22 cellular contexts compared by ENCODE assay signal in genomic region chr1:16245476-16246196, GRCh38. TPM values are rescaled to one million over a fixed set of nuclear protein-coding genes. Genes with fewer than 3 reads are reported as not detected.
DNase-seq lines count a peak whose midpoint lies in the region; TF ChIP-seq lines count a peak whose summit lies in the region.
"Had no signal": no experiment of that assay in that cellular context is flagged by ENCODE, and none has a peak within 500 bp of the region (broad histone marks: within the 10 kb centered on the region; RNA-seq: fewer than 3 reads in every experiment).

No MANE protein-coding gene starts in this region.

- H3K9me3 ChIP-seq in Peyer's patch (no peaks in the 10 kb centered on the region), tibial artery (no peaks in the 10 kb centered on the region), MM.1S (replicated peaks; ENCODE audit: insufficient read depth, low read length) (no peaks in the 10 kb centered on the region)
- H3K9me3 ChIP-seq: MG63, SJCRH30 had no signal

- H3K4me3 ChIP-seq in Peyer's patch (no peak overlapping the region), tibial artery (no peak overlapping the region), MM.1S (ENCODE audit: low read length) (no peak overlapping the region)
- H3K4me3 ChIP-seq: GM23338, MG63, SJCRH30 had no signal

- H3K36me3 ChIP-seq in Peyer's patch (peaks cover 0 to 11% (median 0%) of the 10 kb centered on the region in 3 donors), tibial artery (peaks cover 4 to 12% (median 7%) of the 10 kb centered on the region in 3 donors), MM.1S (replicated peaks; ENCODE audit: insufficient read depth, low read length) (no peaks in the 10 kb centered on the region)
- H3K36me3 ChIP-seq: SJCRH30 had no signal

- no peak overlapping the region for H3K4me2 ChIP-seq in MM.1S (ENCODE audit: low read depth, low read length)
- H3K4me2 ChIP-seq: GM23338 had no signal

- no peak for TF ChIP-seq POLR2A in Peyer's patch (IDR thresholded peaks at IDR 0.05)

- no peak for TF ChIP-seq CTCF in Peyer's patch (IDR thresholded peaks at IDR 0.05)
- no peak for TF ChIP-seq CTCF in RWPE1 (conservative IDR thresholded peaks at IDR 0.05; ENCODE audit: low read depth)
- TF ChIP-seq CTCF in endothelial cell (IDR thresholded peaks at IDR 0.05; ENCODE audit: unreplicated experiment), result no peak
- TF ChIP-seq CTCF in tibial artery (IDR thresholded peaks at IDR 0.05), result no peak
- TF ChIP-seq CTCF in MM.1S (IDR thresholded peaks at IDR 0.05; ENCODE audit: low read length), result no peak

- H3K79me2 ChIP-seq in MM.1S (ENCODE audit: low read length), result no peaks in the 10 kb centered on the region

- H3K4me1 ChIP-seq in Peyer's patch, result peaks cover 0 to 34% (median 2%) of the 10 kb centered on the region in 4 donors
- peaks cover 0 to 75% (median 47%) of the 10 kb centered on the region in 4 donors for H3K4me1 ChIP-seq in tibial artery
- H3K4me1 ChIP-seq in MM.1S (ENCODE audit: low read length), result peaks cover 9% of the 10 kb centered on the region

- peak overlapping the region; percentile 61 for H3K27ac Mint-ChIP-seq in endothelial cell (ENCODE audit: unreplicated experiment)
- H3K27ac Mint-ChIP-seq: GM23338, HFFc6 had no signal

- no peak overlapping the region for H3K9ac ChIP-seq in MM.1S (ENCODE audit: low read length)

- no peaks in the 10 kb centered on the region for H3K27me3 ChIP-seq in Peyer's patch
- H3K27me3 ChIP-seq in tibial artery, result no peaks in the 10 kb centered on the region
- no peaks in the 10 kb centered on the region for H3K27me3 ChIP-seq in MM.1S (replicated peaks; ENCODE audit: insufficient read depth, low read length)
- H3K27me3 ChIP-seq: MG63, SJCRH30 had no signal

- H3K27ac ChIP-seq in Peyer's patch (no peak overlapping the region), RWPE1 (peak overlapping the region; percentile 29; the same call in 1 of the 2 replicates), tibial artery (peak overlapping the region; percentile 77 to 83), MM.1S (ENCODE audit: low read length) (no peak overlapping the region)
- H3K27ac ChIP-seq: SJCRH30 had no signal

- peaks cover 5% of the 10 kb centered on the region; the same call in 1 of the 2 replicates for H3F3A ChIP-seq in MM.1S (ENCODE audit: insufficient read depth, low read length)

- H3K9me3 Mint-ChIP-seq in endothelial cell (ENCODE audit: unreplicated experiment), result no peaks in the 10 kb centered on the region
- H3K9me3 Mint-ChIP-seq: CD4-positive, alpha-beta memory T cell; GM23338; H9; HFFc6 had no signal

- H3K9me2 ChIP-seq in MM.1S (replicated peaks; ENCODE audit: insufficient read depth, low read length), result no peaks in the 10 kb centered on the region

- H3K27me3 Mint-ChIP-seq in endothelial cell (ENCODE audit: unreplicated experiment), result peaks cover 5% of the 10 kb centered on the region
- H3K27me3 Mint-ChIP-seq: CD4-positive, alpha-beta memory T cell had no signal

- peaks cover 22% of the 10 kb centered on the region for H3K4me1 Mint-ChIP-seq in endothelial cell (ENCODE audit: unreplicated experiment)

- H3K36me3 Mint-ChIP-seq in endothelial cell (ENCODE audit: low read depth, unreplicated experiment), result peaks cover 7% of the 10 kb centered on the region

- no peak overlapping the region for H3K4me3 Mint-ChIP-seq in endothelial cell (ENCODE audit: unreplicated experiment)
- H3K4me3 Mint-ChIP-seq: CD4-positive, alpha-beta memory T cell; GM23338; H9; HFFc6 had no signal

- POLR2A ChIA-PET in RWPE1 (lab: Yijun Ruan, JAX; ENCODE audit: low non-redundant PET) (interaction anchor here (0.6 kb wide), 1 partner anchor 115 kb away, joined by 5 read pairs; no protein-coding TSS in a partner anchor), HEK293T (lab: Yijun Ruan, JAX) (interaction anchor here (0.8 kb wide), 1 partner anchor 8 kb away, joined by 3 read pairs; the partner anchor contains the start of gene CPLANE2)

- intact Hi-C loops in tibial artery (cut with DNase I; ENCODE audit: low total_unique reads), result loop anchor here (5.0 kb wide), 1 partner anchor 107 kb away; the partner anchor contains the start of gene FBXO42

- no peak overlapping the region for H2AFZ ChIP-seq in MM.1S (ENCODE audit: low read length)
- H2AFZ ChIP-seq: GM23338 had no signal

- H4K20me1 ChIP-seq in MM.1S (ENCODE audit: insufficient read depth, low read length), result no peaks in the 10 kb centered on the region

- DNase-seq in Peyer's patch (peak in 2 of 3 donors; percentile 6 to 36), RWPE1 (ENCODE audit: low spot score) (no peak), endothelial cell (ENCODE audit: low spot score) (no peak), tibial artery (peak in 1 of 2 donors; percentile 57), HEK293T (ENCODE audit: extremely low spot score) (no peak), MM.1S (no peak), OCI-M1 (lab: John Stamatoyannopoulos, UW) (no peak)
- DNase-seq: C1 segment of cervical spinal cord, COR-L47, DMS53, H9, HFFc6, KG1, MG63, NCI-H1417, NCI-H1694, NCI-H2029 treated with DMSO at 0.1 percent for 48 hours, NCI-H446 treated with DMSO at 0.1 percent for 48 hours, NCI-H526, SJCRH30 had no signal

- CTCF ChIA-PET in RWPE1 (lab: Yijun Ruan, JAX) (interaction anchor here (1.4 to 3.4 kb wide), 4 partner anchors 157 to 173 kb away, joined by 7 to 17 read pairs (median 10); partner anchors contain the start of gene FAM131C), HEK293T (lab: Yijun Ruan, JAX) (interaction anchor here (0.7 to 1.1 kb wide), 3 partner anchors 11 to 46 kb away, joined by 4 to 7 read pairs (median 5); no protein-coding TSS in a partner anchor)

TF ChIP-seq in HEK293T, 16 proteins besides CTCF, POLR2A, EP300 and RAD21:
- TF ChIP-seq TARDBP (IDR thresholded peaks at IDR 0.05) (no peak), BHLHE40 (IDR thresholded peaks at IDR 0.05; ENCODE audit: borderline replicate concordance) (no peak)

RNA-seq across cellular contexts. Expression of gene CPLANE2, which starts 8.7 kb away (rescaled TPM):
- total RNA-seq in Peyer's patch (1 to 10 TPM in 3 of 4 donors, not detected in 1; 1.2 to 6.6 (median 3.4) TPM), endothelial cell (ENCODE audit: unreplicated experiment) (3.6 TPM)

RNA-seq across cellular contexts. Expression of gene ARHGEF19, which starts 33.2 kb away (rescaled TPM):
- total RNA-seq in Peyer's patch, result 10 to 100 TPM in 1 of 4 donors, 1 to 10 TPM in 3; 6.0 to 16.5 (median 7.3) TPM
- 14.0 TPM for total RNA-seq in endothelial cell (ENCODE audit: unreplicated experiment)

Comparison
In these comparisons a context has a peak if more than half of its experiments do, and no peak if none do; other contexts are left out.
1. DNase-seq: peak in Peyer's patch (2 of 3); none in RWPE1 (single experiment), endothelial cell (single experiment), HEK293T (single experiment), MM.1S (single experiment) and OCI-M1 (single experiment).
2. H3K27ac ChIP-seq: peak in RWPE1 (single experiment) and tibial artery (2 of 2); none in Peyer's patch (0 of 4) and MM.1S (single experiment).